In genomic region chr17:13751485-13751793, GRCh38 we compare ENCODE assay signal across 1 cellular context.
TF ChIP-seq lines count a peak whose summit lies in the region.

No MANE protein-coding gene starts in this region.

TF ChIP-seq in K562, 482 proteins besides CTCF, POLR2A, EP300 and RAD21 (continued from another document):
- TF ChIP-seq ZNF740 (CRISPR knock-in tag; IDR thresholded peaks at IDR 0.05) = no peak
- no peak for TF ChIP-seq ZNF740 (tag; IDR thresholded peaks at IDR 0.05)
- TF ChIP-seq ZNF766 (CRISPR knock-in tag; conservative IDR thresholded peaks at IDR 0.05) = peak; percentile 86
